Comparison of ENCODE assay signal across 10 cellular contexts in genomic region chr15:99454107-99454809, GRCh38.
DNase-seq lines count a peak whose midpoint lies in the region; ATAC-seq, FAIRE-seq and TF ChIP-seq lines count a peak whose summit lies in the region.
"Had no signal": no experiment of that assay in that cellular context is flagged by ENCODE, and none has a peak within 500 bp of the region (broad histone marks: within the 10 kb centered on the region; RNA-seq: fewer than 3 reads in every experiment).

No MANE protein-coding gene starts in this region.

- no peaks in the 10 kb centered on the region for H3K36me3 ChIP-seq in ACC112 (ENCODE audit: insufficient read depth, low read length)
- H3K36me3 ChIP-seq in adrenal gland (replicated peaks in 1 of 2): no peaks in the 10 kb centered on the region
- no peaks in the 10 kb centered on the region for H3K36me3 ChIP-seq in right atrium auricular region
- no peaks in the 10 kb centered on the region for H3K36me3 ChIP-seq in prostate gland

- H3K27ac ChIP-seq in ACC112 (ENCODE audit: low read depth, low read length): peak overlapping the region; percentile 89
- H3K27ac ChIP-seq in adrenal gland: peak overlapping the region; percentile 46 to 94 (median 64)
- peak overlapping the region; percentile 85 to 93 for H3K27ac ChIP-seq in right atrium auricular region
- H3K27ac ChIP-seq in prostate gland: peak overlapping the region; percentile 67 to 72

- H3K79me2 ChIP-seq in ACC112 (ENCODE audit: control insufficient read depth, insufficient read depth, low read length, unreplicated experiment): no peaks in the 10 kb centered on the region

- no peak overlapping the region for H2AFZ ChIP-seq in ACC112 (ENCODE audit: low read length, unreplicated experiment)

- no peaks in the 10 kb centered on the region for H3K9me3 ChIP-seq in adrenal gland (replicated peaks in 1 of 3)
- no peaks in the 10 kb centered on the region for H3K9me3 ChIP-seq in right atrium auricular region
- no peaks in the 10 kb centered on the region for H3K9me3 ChIP-seq in prostate gland

- 69 to 88% (median 84%) methylated on average over 6 of the region's 6 CpGs for WGBS in adrenal gland, 4 donors
- WGBS in prostate gland: 98% methylated on average over 6 of the region's 6 CpGs

- H3K27me3 ChIP-seq in ACC112 (ENCODE audit: insufficient read depth, low read length): no peaks in the 10 kb centered on the region
- H3K27me3 ChIP-seq in adrenal gland: no peaks in the 10 kb centered on the region
- no peaks in the 10 kb centered on the region for H3K27me3 ChIP-seq in right atrium auricular region
- no peaks in the 10 kb centered on the region for H3K27me3 ChIP-seq in prostate gland (replicated peaks; ENCODE audit: insufficient read depth)

- intact Hi-C loops in adrenal gland (cut with DNase I): no loop called here
- intact Hi-C loops in prostate gland (cut with DNase I): loop anchor here (5.0 kb wide), 1 partner anchor 33 kb away; no protein-coding TSS in a partner anchor

- H3K4me1 ChIP-seq in ACC112 (ENCODE audit: control insufficient read depth, insufficient read depth, low read length, unreplicated experiment): peaks cover 29% of the 10 kb centered on the region
- H3K4me1 ChIP-seq in adrenal gland (replicated peaks in 1 of 2): peaks cover 6 to 31% of the 10 kb centered on the region in 2 donors
- H3K4me1 ChIP-seq in right atrium auricular region: peaks cover 0 to 69% of the 10 kb centered on the region in 2 donors
- H3K4me1 ChIP-seq in prostate gland (replicated peaks): peaks cover 6% of the 10 kb centered on the region

- ATAC-seq in activated CD4-positive, CD25-positive, alpha-beta regulatory T cell treated with anti-CD3 and anti-CD28 coated beads, Interleukin-2, amount 50 U/mL, for 24 hours: no peak
- ATAC-seq in HG02973 (IDR thresholded peaks at IDR 0.05; ENCODE audit: unreplicated experiment) (no peak), esophagus mucosa (no peak)

- H3K4me3 ChIP-seq in ACC112 (ENCODE audit: low read depth, low read length): peak overlapping the region; percentile 22; the same call in 1 of the 2 replicates
- H3K4me3 ChIP-seq in adrenal gland: no peak overlapping the region
- H3K4me3 ChIP-seq in right atrium auricular region: no peak overlapping the region
- H3K4me3 ChIP-seq in prostate gland: no peak overlapping the region

- TF ChIP-seq POLR2A in adrenal gland (IDR thresholded peaks at IDR 0.05) (no peak), prostate gland (IDR thresholded peaks at IDR 0.05) (no peak)

- no peak for FAIRE-seq in urothelium cell line (lab: Jason Lieb, UNC)

- TF ChIP-seq CTCF in adrenal gland (IDR thresholded peaks at IDR 0.05) (no peak), right atrium auricular region (IDR thresholded peaks at IDR 0.05) (no peak), prostate gland (IDR thresholded peaks at IDR 0.05) (no peak)

- DNase-seq in adrenal gland (peak in 2 of 7 donors; percentile 17 to 43), right atrium auricular region (ENCODE audit: low spot score) (no peak), prostate gland (ENCODE audit: low spot score) (no peak), urothelium cell line (ENCODE audit: low spot score) (no peak)
- DNase-seq: activated CD4-positive, alpha-beta T cell treated with anti-CD3 and anti-CD28 coated beads, Interleukin-2, amount 50 U/mL, for 1 hour; SIG-M5 had no signal
